18 cellular contexts compared by ENCODE assay signal in the genomic region with DNA sequence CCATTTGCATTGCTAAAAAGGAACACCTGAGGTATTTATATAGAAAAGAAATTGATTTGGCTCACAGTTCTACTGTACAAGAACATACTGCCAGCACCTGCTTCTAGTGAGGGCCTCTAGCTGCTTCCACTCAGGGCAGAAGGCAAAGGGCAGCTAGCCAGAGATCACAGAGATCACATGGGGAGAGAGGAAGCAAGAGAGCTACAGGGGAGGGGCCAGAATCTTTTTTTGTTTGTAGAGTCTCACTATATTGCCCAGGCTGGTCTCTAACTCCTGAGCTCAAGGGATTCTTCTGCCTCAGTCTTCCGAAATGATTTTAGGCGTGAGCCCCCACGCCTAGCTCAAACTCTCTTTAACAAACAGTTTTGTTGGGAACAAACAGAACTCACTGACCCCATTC.
"Had no signal": no experiment of that assay in that cellular context is flagged by ENCODE, and none has a peak within 500 bp of the region (broad histone marks: within the 10 kb centered on the region; RNA-seq: fewer than 3 reads in every experiment).

No MANE protein-coding gene starts in this region.

- H3K4me1 ChIP-seq: esophagus muscularis mucosa had no signal

- H3K36me3 Mint-ChIP-seq: activated naive CD4-positive, alpha-beta T cell treated with anti-CD3 and anti-CD28 coated beads, Interleukin-2, amount 50 U/mL, for 72 hours; mesothelial cell of epicardium; stimulated activated memory B cell treated with anti-CD40 and anti-IgM and Interleukin-4, amounts not matched to agents 10 μg/mL and 1 μg/mL and 100 μg/mL, for 72 hours; T-cell had no signal

- H3K9me3 Mint-ChIP-seq: activated naive CD4-positive, alpha-beta T cell treated with anti-CD3 and anti-CD28 coated beads, Interleukin-2, amount 50 U/mL, for 72 hours; mesothelial cell of epicardium; stimulated activated memory B cell treated with anti-CD40 and anti-IgM and Interleukin-4, amounts not matched to agents 10 μg/mL and 1 μg/mL and 100 μg/mL, for 72 hours; T-cell; WTC11 had no signal

- H3K36me3 ChIP-seq: esophagus muscularis mucosa, lower lobe of right lung, pancreas had no signal

- H3K4me3 Mint-ChIP-seq: activated CD8-positive, alpha-beta T cell treated with anti-CD3 and anti-CD28 coated beads, Interleukin-2, amount 10 ng/mL, durations not matched to agents 7 days and 5 days; mesothelial cell of epicardium; stimulated activated memory B cell treated with anti-CD40 and anti-IgM and Interleukin-4, amounts not matched to agents 10 μg/mL and 1 μg/mL and 100 μg/mL, for 72 hours; T-cell; WTC11 had no signal

- FAIRE-seq: pancreas had no signal

- H3K9me3 ChIP-seq: esophagus muscularis mucosa, lower lobe of right lung, pancreas had no signal

- DNase-seq: activated CD4-positive, alpha-beta T cell treated with anti-CD3 and anti-CD28 coated beads for 4 hours; activated CD8-positive, alpha-beta memory T cell treated with anti-CD3 and anti-CD28 coated beads, Interleukin-2, amount 50 U/mL, for 4 hours; activated CD8-positive, alpha-beta T cell treated with anti-CD3 and anti-CD28 coated beads, Interleukin-2, amount 10 ng/mL, durations not matched to agents 7 days and 5 days; activated effector memory CD4-positive, alpha-beta T cell treated with anti-CD3 and anti-CD28 coated beads, Interleukin-2, amount 50 U/mL, for 16 hours; activated T-cell treated with anti-CD3 and anti-CD28 coated beads, Interleukin-2, amount 50 U/mL, for 48 hours; caudate nucleus; hypothalamus; lower lobe of right lung; pancreas; stimulated activated CD4-positive, alpha-beta T cell treated with anti-CD3 and anti-CD28 coated beads, Interleukin-2, amount 100 ng/mL, for 48 hours; T-cell; T1000 had no signal

- H3K27ac Mint-ChIP-seq: activated CD8-positive, alpha-beta T cell treated with anti-CD3 and anti-CD28 coated beads, Interleukin-2, amount 10 ng/mL, durations not matched to agents 7 days and 5 days; activated naive CD4-positive, alpha-beta T cell treated with anti-CD3 and anti-CD28 coated beads, Interleukin-2, amount 50 U/mL, for 72 hours; mesothelial cell of epicardium; stimulated activated memory B cell treated with anti-CD40 and anti-IgM and Interleukin-4, amounts not matched to agents 10 μg/mL and 1 μg/mL and 100 μg/mL, for 72 hours; T-cell; WTC11 had no signal

- H3K27ac ChIP-seq: coronary artery, esophagus muscularis mucosa, lower lobe of right lung, pancreas had no signal

- H3K27me3 ChIP-seq: pancreas had no signal

- ATAC-seq: activated CD8-positive, alpha-beta T cell treated with anti-CD3 and anti-CD28 coated beads, Interleukin-2, amount 10 ng/mL, durations not matched to agents 7 days and 5 days; activated naive CD4-positive, alpha-beta T cell treated with anti-CD3 and anti-CD28 coated beads, Interleukin-2, amount 50 U/mL, for 72 hours; stimulated activated memory B cell treated with anti-CD40 and anti-IgM and Interleukin-4, amounts not matched to agents 10 μg/mL and 1 μg/mL and 100 μg/mL, for 72 hours; T-cell; WTC11 had no signal

- H3K4me3 ChIP-seq: coronary artery, esophagus muscularis mucosa, lower lobe of right lung, pancreas had no signal
